27 cellular contexts compared by ENCODE assay signal in the genomic region with DNA sequence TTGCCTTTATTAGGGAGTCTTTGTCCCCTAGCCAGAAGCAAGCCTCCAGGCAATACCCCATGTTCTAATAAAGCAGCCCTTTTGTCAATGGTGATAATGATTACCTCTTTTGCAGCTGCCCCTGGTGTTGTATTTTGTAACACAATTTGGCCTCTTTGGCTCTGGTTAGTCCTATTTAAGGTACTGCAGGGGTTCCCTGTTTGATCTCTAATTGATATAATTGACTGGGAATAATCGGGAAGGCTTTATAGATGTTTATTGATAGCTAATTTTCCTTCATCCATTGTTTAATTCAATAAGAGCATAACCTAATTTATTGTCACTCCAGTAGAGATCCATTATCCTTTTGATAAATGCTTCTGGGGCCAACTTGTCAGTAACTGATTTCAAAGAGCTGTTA.
"Had no signal": no experiment of that assay in that cellular context is flagged by ENCODE, and none has a peak within 500 bp of the region (broad histone marks: within the 10 kb centered on the region; RNA-seq: fewer than 3 reads in every experiment).

No MANE protein-coding gene starts in this region.

- H3K27ac ChIP-seq: coronary artery, esophagus squamous epithelium, ovary, psoas muscle, sigmoid colon, spleen, thoracic aorta, tibial nerve, upper lobe of left lung had no signal

- H3K4me1 Mint-ChIP-seq: mesothelial cell of epicardium; naive B cell; stimulated activated naive B cell treated with anti-CD40 and anti-IgM and Interleukin-4, amounts not matched to agents 10 μg/mL and 1 μg/mL and 100 μg/mL, for 72 hours had no signal

- H3K36me3 ChIP-seq: esophagus squamous epithelium, ovary, sigmoid colon, spleen, thoracic aorta, tibial nerve, upper lobe of left lung had no signal

- ATAC-seq: effector memory CD8-positive, alpha-beta T cell; left lobe of liver; mucosa of descending colon; natural killer cell treated with Interleukin-12 subunit alpha and Interleukin-12 subunit beta and Interleukin-15 and Interleukin-18, amount 100 ng/mL, for 72 hours; psoas muscle; right cardiac atrium; stimulated activated naive B cell treated with anti-CD40 and anti-IgM and Interleukin-4, amounts not matched to agents 10 μg/mL and 1 μg/mL and 100 μg/mL, for 72 hours had no signal

- H3K4me3 ChIP-seq: coronary artery, esophagus squamous epithelium, mucosa of descending colon, ovary, psoas muscle, sigmoid colon, spleen, thoracic aorta, tibial nerve, upper lobe of left lung had no signal

- H3K27me3 ChIP-seq: esophagus squamous epithelium, ovary, sigmoid colon, spleen, tibial nerve, upper lobe of left lung had no signal

- H3K9me3 Mint-ChIP-seq: mesothelial cell of epicardium; stimulated activated naive CD8-positive, alpha-beta T cell treated with anti-CD3 and anti-CD28 coated beads, Interleukin-15, Interleukin-2, amounts not matched to agents 100 ng/mL and 50 ng/mL, for 24 hours had no signal

- H3K4me1 ChIP-seq: esophagus squamous epithelium, psoas muscle, spleen, tibial nerve, upper lobe of left lung had no signal

- DNase-seq: dermis blood vessel endothelial cell; effector memory CD8-positive, alpha-beta T cell; erythroblast; esophagus squamous epithelium; foreskin melanocyte; glutamatergic neuron; hypothalamus; mesenchymal stem cell; mucosa of descending colon; naive B cell; occipital lobe; ovary; posterior cingulate gyrus; psoas muscle; right cardiac atrium; sigmoid colon; spleen; stimulated activated CD4-positive, alpha-beta T cell treated with anti-CD3 and anti-CD28 coated beads, Interleukin-4, amount 100 ng/mL, for 4 hours; stimulated activated naive B cell treated with anti-CD40 and anti-IgM and Interleukin-4, amounts not matched to agents 10 μg/mL and 1 μg/mL and 100 μg/mL, for 72 hours; upper lobe of left lung had no signal

- H3K27ac Mint-ChIP-seq: effector memory CD8-positive, alpha-beta T cell; mesothelial cell of epicardium; naive B cell; natural killer cell treated with Interleukin-12 subunit alpha and Interleukin-12 subunit beta and Interleukin-15 and Interleukin-18, amount 100 ng/mL, for 72 hours; stimulated activated naive B cell treated with anti-CD40 and anti-IgM and Interleukin-4, amounts not matched to agents 10 μg/mL and 1 μg/mL and 100 μg/mL, for 72 hours; stimulated activated naive CD8-positive, alpha-beta T cell treated with anti-CD3 and anti-CD28 coated beads, Interleukin-15, Interleukin-2, amounts not matched to agents 100 ng/mL and 50 ng/mL, for 24 hours had no signal

- H3K4me3 Mint-ChIP-seq: effector memory CD8-positive, alpha-beta T cell; mesothelial cell of epicardium; naive B cell; natural killer cell treated with Interleukin-12 subunit alpha and Interleukin-12 subunit beta and Interleukin-15 and Interleukin-18, amount 100 ng/mL, for 72 hours; stimulated activated naive B cell treated with anti-CD40 and anti-IgM and Interleukin-4, amounts not matched to agents 10 μg/mL and 1 μg/mL and 100 μg/mL, for 72 hours; stimulated activated naive CD8-positive, alpha-beta T cell treated with anti-CD3 and anti-CD28 coated beads, Interleukin-15, Interleukin-2, amounts not matched to agents 100 ng/mL and 50 ng/mL, for 24 hours had no signal

- H3K9me3 ChIP-seq: esophagus squamous epithelium, mucosa of descending colon, ovary, psoas muscle, sigmoid colon, spleen, thoracic aorta, tibial nerve, upper lobe of left lung had no signal

- H3K36me3 Mint-ChIP-seq: mesothelial cell of epicardium; naive B cell; stimulated activated naive B cell treated with anti-CD40 and anti-IgM and Interleukin-4, amounts not matched to agents 10 μg/mL and 1 μg/mL and 100 μg/mL, for 72 hours had no signal
